ENCODE assay signal across 18 cellular contexts in genomic region chr3:197238842-197239241, GRCh38. TPM values are rescaled to one million over a fixed set of nuclear protein-coding genes. Genes with fewer than 3 reads are reported as not detected.
A peak's percentile ranks its signal among the peaks of the same experiment; 100 is the strongest.
DNase-seq lines count a peak whose midpoint lies in the region; ATAC-seq, FAIRE-seq and TF ChIP-seq lines count a peak whose summit lies in the region.
"Had no signal": no experiment of that assay in that cellular context is flagged by ENCODE, and none has a peak within 500 bp of the region (broad histone marks: within the 10 kb centered on the region; RNA-seq: fewer than 3 reads in every experiment).

No MANE protein-coding gene starts in this region.

- H3K4me1 Mint-ChIP-seq in activated naive CD8-positive, alpha-beta T cell (ENCODE audit: low read depth) = peaks cover 42% of the 10 kb centered on the region
- H3K4me1 Mint-ChIP-seq in activated naive CD8-positive, alpha-beta T cell treated with anti-CD3 and anti-CD28 coated beads, Interleukin-2, amount 50 U/mL, for 24 hours = peaks cover 29% of the 10 kb centered on the region
- peaks cover 26% of the 10 kb centered on the region for H3K4me1 Mint-ChIP-seq in astrocyte (ENCODE audit: low read depth, unreplicated experiment)
- H3K4me1 Mint-ChIP-seq in activated CD8-positive, alpha-beta memory T cell treated with anti-CD3 and anti-CD28 coated beads, Interleukin-2, amount 10 ng/mL, durations not matched to agents 7 days and 5 days = peaks cover 18% of the 10 kb centered on the region
- H3K4me1 Mint-ChIP-seq: nephron had no signal

- H3K27me3 ChIP-seq in astrocyte (ENCODE audit: insufficient read depth, low read length) (no peaks in the 10 kb centered on the region), hepatocyte (no peaks in the 10 kb centered on the region)
- H3K27me3 ChIP-seq: breast epithelium, heart left ventricle had no signal

- H3K27me3 Mint-ChIP-seq in activated naive CD8-positive, alpha-beta T cell = no peaks in the 10 kb centered on the region
- H3K27me3 Mint-ChIP-seq in activated naive CD8-positive, alpha-beta T cell treated with anti-CD3 and anti-CD28 coated beads, Interleukin-2, amount 50 U/mL, for 24 hours = no peaks in the 10 kb centered on the region
- H3K27me3 Mint-ChIP-seq in astrocyte (ENCODE audit: low read depth, unreplicated experiment) = no peaks in the 10 kb centered on the region
- H3K27me3 Mint-ChIP-seq in activated CD8-positive, alpha-beta memory T cell treated with anti-CD3 and anti-CD28 coated beads, Interleukin-2, amount 10 ng/mL, durations not matched to agents 7 days and 5 days = no peaks in the 10 kb centered on the region
- H3K27me3 Mint-ChIP-seq: CD8-positive, alpha-beta memory T cell had no signal

- H3K79me2 ChIP-seq in astrocyte (ENCODE audit: insufficient read depth, low read length) (peaks cover 100% of the 10 kb centered on the region), hepatocyte (peaks cover 97% of the 10 kb centered on the region)

- TF ChIP-seq CTCF in astrocyte (IDR thresholded peaks at IDR 0.05; ENCODE audit: insufficient read depth, low read depth, low read length) (no peak), hepatocyte (IDR thresholded peaks at IDR 0.05; ENCODE audit: poor library complexity) (no peak)

- H3K9me2 ChIP-seq in hepatocyte (replicated peaks; ENCODE audit: insufficient read depth) = no peaks in the 10 kb centered on the region

- H3K4me1 ChIP-seq in astrocyte (ENCODE audit: insufficient read depth, low read length) (peaks cover 4% of the 10 kb centered on the region), hepatocyte (ENCODE audit: insufficient read depth) (peaks cover 32% of the 10 kb centered on the region)
- H3K4me1 ChIP-seq: breast epithelium had no signal

- FAIRE-seq in astrocyte (lab: Jason Lieb, UNC) = no peak
- FAIRE-seq: islet of Langerhans had no signal

- H2AFZ ChIP-seq in astrocyte (ENCODE audit: low read depth, low read length) (no peak overlapping the region), hepatocyte (no peak overlapping the region)

- peaks cover 43% of the 10 kb centered on the region for H3K36me3 Mint-ChIP-seq in activated naive CD8-positive, alpha-beta T cell
- peaks cover 80% of the 10 kb centered on the region for H3K36me3 Mint-ChIP-seq in activated naive CD8-positive, alpha-beta T cell treated with anti-CD3 and anti-CD28 coated beads, Interleukin-2, amount 50 U/mL, for 24 hours (ENCODE audit: low read depth)
- peaks cover 40% of the 10 kb centered on the region for H3K36me3 Mint-ChIP-seq in astrocyte (ENCODE audit: low read depth, unreplicated experiment)
- peaks cover 70% of the 10 kb centered on the region for H3K36me3 Mint-ChIP-seq in activated CD8-positive, alpha-beta memory T cell treated with anti-CD3 and anti-CD28 coated beads, Interleukin-2, amount 10 ng/mL, durations not matched to agents 7 days and 5 days

- ATAC-seq in activated naive CD8-positive, alpha-beta T cell treated with anti-CD3 and anti-CD28 coated beads, Interleukin-2, amount 50 U/mL, for 24 hours = no peak
- ATAC-seq in GM21786 (IDR thresholded peaks at IDR 0.05; ENCODE audit: unreplicated experiment) = peak; percentile 61
- ATAC-seq in GM19324 (IDR thresholded peaks at IDR 0.05; ENCODE audit: low FRiP score, unreplicated experiment) = no peak
- ATAC-seq in activated CD8-positive, alpha-beta memory T cell treated with anti-CD3 and anti-CD28 coated beads, Interleukin-2, amount 10 ng/mL, durations not matched to agents 7 days and 5 days = no peak
- ATAC-seq: heart left ventricle, Right ventricle myocardium inferior, WTC11 had no signal

- H3K4me3 ChIP-seq in astrocyte (ENCODE audit: insufficient read depth, low read depth, low read length) (no peak overlapping the region), hepatocyte (no peak overlapping the region)
- H3K4me3 ChIP-seq: breast epithelium, heart left ventricle had no signal

- WGBS in hepatocyte (ENCODE audit: low lambda C conversion rate, missing lambda C conversion rate) = 70% methylated on average over 1 of the region's 1 CpG

- peaks cover 99% of the 10 kb centered on the region for H4K20me1 ChIP-seq in astrocyte (ENCODE audit: insufficient read depth, low read length)
- H4K20me1 ChIP-seq in hepatocyte (ENCODE audit: insufficient read depth, poor library complexity, severe bottlenecking) = no peaks in the 10 kb centered on the region

- H3K4me2 ChIP-seq in astrocyte (ENCODE audit: low read length) (no peak overlapping the region), hepatocyte (no peak overlapping the region)

- DNase-seq in activated naive CD8-positive, alpha-beta T cell treated with anti-CD3 and anti-CD28 coated beads, Interleukin-2, amount 50 U/mL, for 24 hours = no peak
- DNase-seq in astrocyte (ENCODE audit: low read depth) (no peak), hepatocyte (ENCODE audit: low spot score) (no peak), head of caudate nucleus (no peak)
- no peak for DNase-seq in activated CD8-positive, alpha-beta memory T cell treated with anti-CD3 and anti-CD28 coated beads, Interleukin-2, amount 10 ng/mL, durations not matched to agents 7 days and 5 days
- DNase-seq: activated naive CD4-positive, alpha-beta T cell treated with anti-CD3 and anti-CD28 coated beads, Interleukin-2, amount 50 U/mL, for 16 hours; CD8-positive, alpha-beta memory T cell; heart left ventricle; NCI-H1694; T-helper 1 cell had no signal

- peak overlapping the region; percentile 42 for H3K4me3 Mint-ChIP-seq in activated naive CD8-positive, alpha-beta T cell
- no peak overlapping the region for H3K4me3 Mint-ChIP-seq in activated naive CD8-positive, alpha-beta T cell treated with anti-CD3 and anti-CD28 coated beads, Interleukin-2, amount 50 U/mL, for 24 hours
- H3K4me3 Mint-ChIP-seq in astrocyte (ENCODE audit: unreplicated experiment) = peak overlapping the region; percentile 21
- H3K4me3 Mint-ChIP-seq in activated CD8-positive, alpha-beta memory T cell treated with anti-CD3 and anti-CD28 coated beads, Interleukin-2, amount 10 ng/mL, durations not matched to agents 7 days and 5 days = no peak overlapping the region
- H3K4me3 Mint-ChIP-seq: CD8-positive, alpha-beta memory T cell; nephron; WTC11 had no signal

- H3K9ac ChIP-seq in astrocyte (ENCODE audit: low read length) = no peak overlapping the region

- peaks cover 10% of the 10 kb centered on the region for H3K9me3 ChIP-seq in astrocyte (ENCODE audit: insufficient read depth, low read depth, low read length)
- no peaks in the 10 kb centered on the region for H3K9me3 ChIP-seq in hepatocyte (ENCODE audit: low read depth)

- H3K27ac Mint-ChIP-seq in activated naive CD8-positive, alpha-beta T cell = no peak overlapping the region
- no peak overlapping the region for H3K27ac Mint-ChIP-seq in activated naive CD8-positive, alpha-beta T cell treated with anti-CD3 and anti-CD28 coated beads, Interleukin-2, amount 50 U/mL, for 24 hours
- H3K27ac Mint-ChIP-seq in astrocyte (ENCODE audit: unreplicated experiment) = no peak overlapping the region
- no peak overlapping the region for H3K27ac Mint-ChIP-seq in activated CD8-positive, alpha-beta memory T cell treated with anti-CD3 and anti-CD28 coated beads, Interleukin-2, amount 10 ng/mL, durations not matched to agents 7 days and 5 days
- H3K27ac Mint-ChIP-seq: nephron had no signal

- CTCF ChIA-PET in activated CD8-positive, alpha-beta memory T cell treated with anti-CD3 and anti-CD28 coated beads, Interleukin-2, amount 10 ng/mL, durations not matched to agents 7 days and 5 days (lab: Charles Lee) = interaction anchor here (1.1 kb wide), 1 partner anchor 14 kb away, joined by 3 read pairs; no protein-coding TSS in a partner anchor

- peaks cover 28% of the 10 kb centered on the region for H3K9me3 Mint-ChIP-seq in activated naive CD8-positive, alpha-beta T cell (ENCODE audit: low read depth)
- peaks cover 41% of the 10 kb centered on the region for H3K9me3 Mint-ChIP-seq in activated naive CD8-positive, alpha-beta T cell treated with anti-CD3 and anti-CD28 coated beads, Interleukin-2, amount 50 U/mL, for 24 hours
- peaks cover 25% of the 10 kb centered on the region for H3K9me3 Mint-ChIP-seq in astrocyte (ENCODE audit: unreplicated experiment)
- peaks cover 16% of the 10 kb centered on the region for H3K9me3 Mint-ChIP-seq in activated CD8-positive, alpha-beta memory T cell treated with anti-CD3 and anti-CD28 coated beads, Interleukin-2, amount 10 ng/mL, durations not matched to agents 7 days and 5 days (ENCODE audit: low read depth)

- intact Hi-C loops in head of caudate nucleus (cut with DNase I) = no loop called here

- H3K36me3 ChIP-seq in astrocyte (ENCODE audit: insufficient read depth, low read length) (peaks cover 18% of the 10 kb centered on the region), hepatocyte (replicated peaks; ENCODE audit: insufficient read depth, low read depth) (no peaks in the 10 kb centered on the region)
- H3K36me3 ChIP-seq: breast epithelium had no signal

- H3K27ac ChIP-seq in astrocyte (ENCODE audit: low read depth, low read length) = no peak overlapping the region
- H3K27ac ChIP-seq in hepatocyte = no peak overlapping the region
- H3K27ac ChIP-seq: breast epithelium had no signal

RNA-seq across cellular contexts. Expression of gene DLG1, which starts 59.6 kb away (rescaled TPM):
- total RNA-seq in astrocyte (161 and 210 TPM in 2 replicates), hepatocyte (118 and 128 TPM in 2 replicates)
- 10 to 100 TPM; 62.0 to 80.3 TPM for total RNA-seq in activated CD8-positive, alpha-beta memory T cell treated with anti-CD3 and anti-CD28 coated beads, Interleukin-2, amount 10 ng/mL, durations not matched to agents 7 days and 5 days
- polyA plus RNA-seq in hepatocyte = 54.8 and 77.7 TPM in 2 replicates

Comparison
In these comparisons a context has a peak if more than half of its experiments do, and no peak if none do; other contexts are left out.
1. H3K4me3 Mint-ChIP-seq: peak in activated naive CD8-positive, alpha-beta T cell (single experiment) and astrocyte (single experiment); none in activated naive CD8-positive, alpha-beta T cell treated with anti-CD3 and anti-CD28 coated beads, Interleukin-2, amount 50 U/mL, for 24 hours (single experiment) and activated CD8-positive, alpha-beta memory T cell treated with anti-CD3 and anti-CD28 coated beads, Interleukin-2, amount 10 ng/mL, durations not matched to agents 7 days and 5 days (single experiment).